8 cellular contexts compared by ENCODE assay signal in the genomic region with DNA sequence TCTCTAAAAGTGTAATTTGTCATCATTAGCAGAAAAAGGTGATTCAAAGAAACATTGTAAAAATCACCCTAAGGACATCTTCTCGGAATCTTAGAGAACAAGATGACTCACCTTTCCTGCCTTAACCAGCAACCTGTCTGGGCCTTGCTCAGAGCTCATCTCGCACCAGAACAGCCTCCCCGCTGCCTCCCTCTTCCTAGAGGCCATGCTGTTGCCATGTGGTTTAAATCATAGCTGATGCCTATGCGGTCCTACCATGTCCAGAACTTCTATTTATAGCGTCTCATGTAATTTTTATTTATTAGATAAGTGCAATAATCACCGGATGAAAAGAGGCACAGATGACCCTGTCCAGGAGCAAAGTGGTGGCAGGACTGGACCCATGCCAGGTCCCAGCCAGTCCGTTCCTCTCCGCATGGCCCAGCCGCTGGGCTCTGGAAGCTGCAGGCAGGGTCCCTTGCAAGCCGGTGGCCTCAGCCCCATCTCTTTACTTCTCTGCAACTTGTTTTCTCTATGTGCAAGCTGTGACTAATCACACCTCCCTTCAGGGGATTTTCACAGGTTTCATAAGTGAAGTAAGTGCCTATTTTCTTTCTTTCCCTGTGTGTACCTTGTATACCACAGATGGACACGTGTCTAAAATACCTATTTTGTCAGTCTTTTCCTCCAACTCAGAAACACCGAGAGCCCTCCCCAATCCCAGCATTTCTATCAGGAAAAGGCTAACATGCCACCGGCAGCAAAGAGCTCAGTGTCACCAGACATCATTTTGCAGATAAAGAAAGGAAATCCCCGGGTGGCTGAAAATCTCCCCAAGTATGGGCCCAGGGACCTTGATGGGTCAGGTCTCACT. TPM values are rescaled to one million over a fixed set of nuclear protein-coding genes. Genes with fewer than 3 reads are reported as not detected.
DNase-seq lines count a peak whose midpoint lies in the region; ATAC-seq, FAIRE-seq and TF ChIP-seq lines count a peak whose summit lies in the region.

No MANE protein-coding gene starts in this region.

- H3K4me2 ChIP-seq in GM23248 (ENCODE audit: unreplicated experiment) = no peak overlapping the region
- peak overlapping the region; percentile 64 for H3K4me2 ChIP-seq in GM12878 (ENCODE audit: control insufficient read depth, insufficient read depth)

- H3K36me3 ChIP-seq in GM23248 (ENCODE audit: low read depth) (no peaks in the 10 kb centered on the region), Peyer's patch (no peaks in the 10 kb centered on the region), GM12878 (ENCODE audit: control insufficient read depth in 2 of 2, insufficient read depth in 2 of 2, low read length in 1 of 2) (no peaks in the 10 kb centered on the region), upper lobe of left lung (no peaks in the 10 kb centered on the region)

- CTCF ChIA-PET in GM12878 (lab: Yijun Ruan, JAX) = interaction anchor here (0.6 to 2.8 kb wide), 10 partner anchors 9 to 58 kb away, joined by 3 to 12 read pairs (median 4); no protein-coding TSS in a partner anchor

- no peak overlapping the region for H3K9ac ChIP-seq in GM23248
- peak overlapping the region; percentile 16 for H3K9ac ChIP-seq in GM12878 (ENCODE audit: control insufficient read depth, insufficient read depth, low read length)

- H3F3A ChIP-seq in GM23248 (ENCODE audit: insufficient read depth) = peaks cover 32% of the 10 kb centered on the region

- FAIRE-seq in GM12878 (lab: Jason Lieb, UNC) = peak; percentile 89

- TF ChIP-seq CTCF in GM12865 (IDR thresholded peaks at IDR 0.05; ENCODE audit: insufficient read depth, low read depth, low read length, missing control alignments) = no peak
- no peak for TF ChIP-seq CTCF in Peyer's patch (IDR thresholded peaks at IDR 0.05)
- no peak for TF ChIP-seq CTCF in GM12878 (IDR thresholded peaks at IDR 0.05 in 2 of 3, conservative IDR thresholded peaks at IDR 0.05 in 1 of 3; ENCODE audit: control insufficient read depth in 2 of 3, extremely low read depth in 1 of 3, insufficient read depth in 1 of 3, low read depth in 3 of 3, low read length in 3 of 3)
- TF ChIP-seq CTCF in upper lobe of left lung (IDR thresholded peaks at IDR 0.05) = no peak

- BruUV-seq in GM12878 (replicated peaks; lab: Mats Ljungman, UMichigan) = TSS peak; percentile 68

- no peaks in the 10 kb centered on the region for H3K27me3 ChIP-seq in GM23248 (replicated peaks; ENCODE audit: insufficient read depth)
- no peaks in the 10 kb centered on the region for H3K27me3 ChIP-seq in Peyer's patch
- no peaks in the 10 kb centered on the region for H3K27me3 ChIP-seq in GM12878 (replicated peaks in 1 of 2; ENCODE audit: control insufficient read depth in 2 of 2, insufficient read depth in 2 of 2, low read length in 1 of 2)
- no peaks in the 10 kb centered on the region for H3K27me3 ChIP-seq in upper lobe of left lung

- POLR2A ChIA-PET in GM12878 (lab: Charles Lee) = interaction anchor here (0.6 to 4.7 kb wide), 12 partner anchors 8 to 130 kb away, joined by 3 to 27 read pairs (median 5); a partner anchor contains a TSS

- no peaks in the 10 kb centered on the region for H3K9me2 ChIP-seq in GM23248 (ENCODE audit: insufficient read depth)

- peak; percentile 9; the same call in 1 of the 2 replicates for TF ChIP-seq RAD21 in GM12878 (IDR thresholded peaks at IDR 0.05; ENCODE audit: insufficient read depth, low read depth, low read length)

- intact Hi-C loops in GM12878 (cut with micrococcal nuclease; ENCODE audit: unreplicated experiment) = loop anchor here (1.0 kb wide), 2 partner anchors 18 to 144 kb away; no protein-coding TSS in a partner anchor

- H4K20me1 ChIP-seq in GM23248 (ENCODE audit: insufficient read depth) (no peaks in the 10 kb centered on the region), GM12878 (ENCODE audit: control insufficient read depth, insufficient read depth) (no peaks in the 10 kb centered on the region)

- H3K9me3 ChIP-seq in GM23248 (ENCODE audit: low read depth) (no peaks in the 10 kb centered on the region), Peyer's patch (no peaks in the 10 kb centered on the region), GM12878 (replicated peaks; ENCODE audit: control insufficient read depth, insufficient read depth, low read length) (peaks cover 7% of the 10 kb centered on the region; the same call in 2 of the 3 replicates), upper lobe of left lung (no peaks in the 10 kb centered on the region)

- peak; percentile 65 to 81; a peak in 3 of 4 replicates for TF ChIP-seq EP300 in GM12878 (IDR thresholded peaks at IDR 0.05; ENCODE audit: borderline replicate concordance in 1 of 2, control insufficient read depth in 1 of 2, low read depth in 2 of 2, low read length in 2 of 2)
- no peak for TF ChIP-seq EP300 in upper lobe of left lung (IDR thresholded peaks at IDR 0.05)

- no peak overlapping the region for H3K27ac ChIP-seq in GM23248
- peak overlapping the region; percentile 33 to 75 (median 44) for H3K27ac ChIP-seq in Peyer's patch
- peak overlapping the region; percentile 76 for H3K27ac ChIP-seq in GM12878 (ENCODE audit: control insufficient read depth, insufficient read depth)
- H3K27ac ChIP-seq in upper lobe of left lung = peak overlapping the region in 2 of 4 donors; percentile 60 to 69

- ATAC-seq in GM12878 (peak; percentile 88), upper lobe of left lung (ENCODE audit: low FRiP score in 2 of 2) (no peak)

- H2AFZ ChIP-seq in GM23248 = no peak overlapping the region
- H2AFZ ChIP-seq in GM12878 (ENCODE audit: control insufficient read depth, low read depth, low read length) = peak overlapping the region; percentile 29; the same call in 1 of the 2 replicates

- DNase-seq in GM12865 (ENCODE audit: low read depth) = peak; percentile 86
- peak; percentile 35 for DNase-seq in GM23248
- peak in 1 of 3 donors; percentile 69 for DNase-seq in Peyer's patch
- peak; percentile 82 for DNase-seq in GM12878 (ENCODE audit: low read depth, low spot score)
- peak in 2 of 3 donors; percentile 47 to 50 for DNase-seq in stimulated activated CD4-positive, alpha-beta T cell treated with anti-CD3 and anti-CD28 coated beads, TNF-alpha, amount 100 ng/mL, for 1 hour (ENCODE audit: low read depth in 3 of 3, low spot score in 1 of 3)
- DNase-seq in NCI-H2081 (lab: John Stamatoyannopoulos, UW) = no peak
- DNase-seq in ureter (ENCODE audit: low spot score) = no peak
- no peak for DNase-seq in upper lobe of left lung

- RAD21 ChIA-PET in GM12878 (lab: Charles Lee; ENCODE audit: unreplicated experiment) = interaction anchor here (0.6 to 3.0 kb wide), 19 partner anchors 8 to 145 kb away, joined by 3 to 43 read pairs (median 6); a partner anchor contains a TSS

- H3K79me2 ChIP-seq in GM23248 (ENCODE audit: insufficient read depth) = no peaks in the 10 kb centered on the region
- H3K79me2 ChIP-seq in GM12878 (ENCODE audit: control insufficient read depth, insufficient read depth, low read length) = no peaks in the 10 kb centered on the region

- in situ Hi-C loops in GM23248 (cut with MboI) = loop anchor here (25.0 kb wide), 1 partner anchor 221 kb away; no protein-coding TSS in a partner anchor
- in situ Hi-C loops in GM12878 (cut with MboI) = no loop called here

- SMC1A ChIA-PET in GM12878 (lab: Charles Lee; ENCODE audit: uncharacterized antibody, unreplicated experiment) = interaction anchor here (0.6 to 3.2 kb wide), 20 partner anchors 13 to 291 kb away, joined by 3 to 30 read pairs (median 5); a partner anchor contains a TSS

- H3K4me1 ChIP-seq in GM23248 (ENCODE audit: insufficient read depth) (peaks cover 15% of the 10 kb centered on the region), Peyer's patch (peaks cover 0 to 14% (median 6%) of the 10 kb centered on the region in 4 donors), GM12878 (ENCODE audit: control insufficient read depth, insufficient read depth, low read length) (peaks cover 35% of the 10 kb centered on the region), upper lobe of left lung (peaks cover 10 to 15% (median 11%) of the 10 kb centered on the region in 4 donors)

- peak overlapping the region; percentile 27 for H3K4me3 ChIP-seq in GM12865 (ENCODE audit: low read depth, low read length)
- no peak overlapping the region for H3K4me3 ChIP-seq in GM23248
- no peak overlapping the region for H3K4me3 ChIP-seq in Peyer's patch
- H3K4me3 ChIP-seq in GM12878 = no peak overlapping the region; the same call in 1 of the 2 replicates
- no peak overlapping the region for H3K4me3 ChIP-seq in upper lobe of left lung

- 74 to 79% methylated on average over 14 of the region's 14 CpGs for WGBS in GM23248 (ENCODE audit: low coverage in 1 of 2, low lambda C conversion rate in 2 of 2, missing lambda C conversion rate in 2 of 2), 2 experiments
- 2% methylated on average over 14 of the region's 14 CpGs for WGBS in GM12878 (ENCODE audit: insufficient coverage, insufficient replicate concordance, low lambda C conversion rate, missing lambda C conversion rate)
- WGBS in upper lobe of left lung, 2 donors = 73 to 83% methylated on average over 14 of the region's 14 CpGs

- no peak for TF ChIP-seq POLR2A in Peyer's patch (IDR thresholded peaks at IDR 0.05)
- peak; percentile 44; the same call in 1 of the 2 replicates for TF ChIP-seq POLR2A in GM12878 (IDR thresholded peaks at IDR 0.05; ENCODE audit: low read depth, low read length)
- no peak for TF ChIP-seq POLR2A in upper lobe of left lung (IDR thresholded peaks at IDR 0.05)

RNA-seq across cellular contexts. Expression of a gene that starts 27.1 kb away (rescaled TPM):
- total RNA-seq in GM23248 (2014; rRNA removed; shearing (Covaris generic)) = 49.8 and 58.9 TPM in 2 replicates
- 264 and 279 TPM in 2 replicates for polyA plus RNA-seq in GM23248 (2016; fragmentation: Nextera tagmentation; extraction: Ambion mirVana)
- 100 to 1,000 TPM in 3 of 4 donors, 10 to 100 TPM in 1; 92.5 to 180 (median 145) TPM for total RNA-seq in Peyer's patch
- total RNA-seq in GM12878 (2013; cell fraction: nucleolus; rRNA removed) = 102 and 109 TPM in 2 replicates
- total RNA-seq in GM12878 (2014; rRNA removed) = 17.6 and 19.9 TPM in 2 replicates
- total RNA-seq in GM12878 (2014; rRNA removed; fragmentation: Illumina TruSeq; extraction: Trizol) = 16.1 and 16.2 TPM in 2 replicates
- total RNA-seq in GM12878 (2021) = 42.1 and 47.3 TPM in 2 replicates
- 25.2 TPM for polyA plus RNA-seq in GM12878 (2011; ENCODE audit: low read depth)
- 31.5 and 32.0 TPM in 2 replicates for polyA plus RNA-seq in GM12878 (2011; rRNA removed)
- polyA plus RNA-seq in GM12878 (2011; cell fraction: cytosol; rRNA removed) = 29.9 and 31.3 TPM in 2 replicates
- polyA plus RNA-seq in GM12878 (2011; cell fraction: nucleus; rRNA removed) = 60.5 and 74.6 TPM in 2 replicates
- polyA plus RNA-seq in GM12878 (2012) = 49.8 and 49.9 TPM in 2 replicates
- 21.6 and 26.4 TPM in 2 replicates for polyA plus RNA-seq in GM12878 (2014; fragmentation: Illumina TruSeq; extraction: Trizol)
- 10 to 100 TPM in 1 of 2 experiments, 1 to 10 TPM in 1; 7.4 to 15.4 TPM for polyA plus RNA-seq in GM12878 (2014; fragmentation: Nextera tagmentation; extraction: Ambion mirVana)
- 20.2 and 25.4 TPM in 2 replicates for polyA plus RNA-seq in GM12878 (2014; rRNA removed)
- polyA plus RNA-seq in GM12878 (2016; fragmentation: Nextera tagmentation; extraction: Ambion mirVana) = 10 to 100 TPM; 48.6 to 54.1 TPM
- polyA minus RNA-seq in GM12878 (2011; rRNA and poly(A)+ RNA removed) = 78.3 and 96.8 TPM in 2 replicates
- 15.2 and 23.9 TPM in 2 replicates for polyA minus RNA-seq in GM12878 (2011; cell fraction: cytosol; rRNA and poly(A)+ RNA removed)
- polyA minus RNA-seq in GM12878 (2011; cell fraction: nucleus; rRNA and poly(A)+ RNA removed) = 201 and 273 TPM in 2 replicates
- total RNA-seq in ureter = 171 TPM
- 100 to 1,000 TPM; 164 to 439 (median 249) TPM for total RNA-seq in upper lobe of left lung

Comparison
In these comparisons a context has a peak if more than half of its experiments do, and no peak if none do; other contexts are left out.
1. DNase-seq: peak in GM12865 (single experiment), GM23248 (single experiment), GM12878 (single experiment) and stimulated activated CD4-positive, alpha-beta T cell treated with anti-CD3 and anti-CD28 coated beads, TNF-alpha, amount 100 ng/mL, for 1 hour (2 of 3); none in NCI-H2081 (0 of 2), ureter (single experiment) and upper lobe of left lung (0 of 2).